ENCODE assay signal across 10 cellular contexts in the genomic region with DNA sequence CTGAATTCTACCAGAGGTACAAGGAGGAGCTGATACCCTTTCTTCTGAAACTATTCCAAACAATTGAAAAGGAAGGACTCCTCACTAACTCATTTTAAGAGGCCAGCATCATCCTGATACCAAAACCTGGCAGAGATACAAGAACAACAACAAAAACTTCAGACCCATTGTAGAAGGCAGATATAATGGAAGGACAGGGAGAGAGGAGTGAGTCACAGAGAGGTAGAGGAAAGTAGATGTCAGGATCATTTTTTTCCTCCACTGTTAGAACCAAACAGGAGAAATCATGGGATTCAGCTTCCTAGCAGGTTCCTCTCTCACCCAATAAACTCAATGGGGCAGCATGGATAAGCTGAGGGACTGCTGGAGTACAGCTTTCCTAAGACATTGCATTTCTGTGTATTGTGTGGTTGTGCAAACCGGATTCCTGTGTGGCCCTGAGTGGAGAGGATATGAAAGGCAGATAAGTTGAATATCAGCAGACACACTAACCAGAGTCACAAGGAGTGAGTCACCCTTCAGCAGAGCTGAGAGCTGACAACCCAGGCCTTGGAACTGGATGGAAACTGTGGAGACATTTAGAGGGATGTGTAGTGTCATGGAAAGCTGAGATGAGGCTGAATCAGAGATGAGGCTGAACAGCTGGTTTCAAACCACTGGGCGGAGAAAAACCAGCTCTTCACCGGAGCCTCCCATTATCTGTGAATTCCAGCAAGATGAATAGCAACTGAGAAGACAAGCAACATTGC.
A peak's percentile ranks its signal among the peaks of the same experiment; 100 is the strongest.
DNase-seq lines count a peak whose midpoint lies in the region; ATAC-seq, FAIRE-seq and TF ChIP-seq lines count a peak whose summit lies in the region.
"Had no signal": no experiment of that assay in that cellular context is flagged by ENCODE, and none has a peak within 500 bp of the region (broad histone marks: within the 10 kb centered on the region; RNA-seq: fewer than 3 reads in every experiment).

No MANE protein-coding gene starts in this region.

- H3K9me3 Mint-ChIP-seq in nephron, result peaks cover 5% of the 10 kb centered on the region

- FAIRE-seq in GM19239 (lab: Jason Lieb, UNC), result no peak

- DNase-seq in COLO829 (ENCODE audit: low spot score) (peak; percentile 90), RKO (ENCODE audit: low spot score) (peak; percentile 47), fibroblast of gingiva (ENCODE audit: low read depth) (peak; percentile 98), T-helper 1 cell (no peak), GM19239 (ENCODE audit: insufficient read length, low spot score) (no peak), SKM-1 (lab: John Stamatoyannopoulos, UW; ENCODE audit: unreplicated experiment) (no peak)
- DNase-seq: DND-41, KBM-7 had no signal

- no peaks in the 10 kb centered on the region for H3K27me3 Mint-ChIP-seq in nephron (ENCODE audit: low read depth)

- H3K4me3 Mint-ChIP-seq in nephron, result no peak overlapping the region

- peaks cover 8% of the 10 kb centered on the region for H3K36me3 Mint-ChIP-seq in nephron (ENCODE audit: low read depth)

- ATAC-seq in HG02759 (IDR thresholded peaks at IDR 0.05; ENCODE audit: unreplicated experiment), result no peak

- H3K4me1 Mint-ChIP-seq in nephron, result peaks cover 9% of the 10 kb centered on the region

- TF ChIP-seq CTCF in nephron (IDR thresholded peaks at IDR 0.05; ENCODE audit: unreplicated experiment in 3 of 3), result no peak

- peak overlapping the region in 2 of 3 experiments; percentile 16 to 34 for H3K27ac Mint-ChIP-seq in nephron

Comparison
In these comparisons a context has a peak if more than half of its experiments do, and no peak if none do; other contexts are left out.
1. DNase-seq: peak in COLO829 (single experiment), RKO (single experiment) and fibroblast of gingiva (single experiment); none in T-helper 1 cell (0 of 5), GM19239 (single experiment) and SKM-1 (single experiment).